ENCODE assay signal across 16 cellular contexts in the genomic region with DNA sequence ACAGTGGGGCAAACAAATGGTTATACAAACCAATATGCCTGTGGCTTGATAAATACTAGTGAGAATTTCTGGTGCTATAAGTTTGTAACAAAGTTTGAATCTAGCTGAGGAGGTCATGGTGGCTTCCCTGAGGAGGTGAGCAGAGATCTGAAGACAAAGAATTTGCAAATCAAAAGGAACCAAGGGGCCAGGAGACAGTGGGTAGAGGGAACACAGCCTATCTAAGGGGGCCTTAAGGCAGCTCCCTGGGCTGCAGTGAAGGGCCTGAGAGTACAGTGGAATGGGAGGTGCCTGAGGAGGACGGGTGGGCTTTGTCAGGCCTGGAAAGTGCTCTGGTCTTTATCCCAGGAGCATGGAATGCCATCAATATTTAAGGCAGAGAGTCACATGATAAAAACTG. TPM values are rescaled to one million over a fixed set of nuclear protein-coding genes. Genes with fewer than 3 reads are reported as not detected.
DNase-seq lines count a peak whose midpoint lies in the region; ATAC-seq and TF ChIP-seq lines count a peak whose summit lies in the region.
"Had no signal": no experiment of that assay in that cellular context is flagged by ENCODE, and none has a peak within 500 bp of the region (broad histone marks: within the 10 kb centered on the region; RNA-seq: fewer than 3 reads in every experiment).

No MANE protein-coding gene starts in this region.

- POLR2A ChIA-PET in WTC11 (lab: Charles Lee), result no interaction called here

- peaks cover 49% of the 10 kb centered on the region for H3K4me1 Mint-ChIP-seq in Calu3 (ENCODE audit: low read depth, unreplicated experiment)
- H3K4me1 Mint-ChIP-seq in WTC11, result peaks cover 58% of the 10 kb centered on the region
- peaks cover 19% of the 10 kb centered on the region for H3K4me1 Mint-ChIP-seq in progenitor cell of endocrine pancreas (ENCODE audit: low read depth)
- H3K4me1 Mint-ChIP-seq: B cell had no signal

- TF ChIP-seq CTCF in Calu3 (IDR thresholded peaks at IDR 0.05; ENCODE audit: unreplicated experiment) (no peak), WTC11 (IDR thresholded peaks at IDR 0.05) (no peak), progenitor cell of endocrine pancreas (IDR thresholded peaks at IDR 0.05; ENCODE audit: unreplicated experiment) (no peak)

- no peaks in the 10 kb centered on the region for H3K9me3 Mint-ChIP-seq in Calu3 (ENCODE audit: low read depth, unreplicated experiment)
- peaks cover 25% of the 10 kb centered on the region for H3K9me3 Mint-ChIP-seq in WTC11
- peaks cover 19% of the 10 kb centered on the region for H3K9me3 Mint-ChIP-seq in progenitor cell of endocrine pancreas (ENCODE audit: low read depth)

- no TSS peak for BruUV-seq in Calu3 (replicated peaks; lab: Mats Ljungman, UMichigan)

- H3K4me1 ChIP-seq in iPS-18a (ENCODE audit: control insufficient read depth, low read depth, low read length), result peaks cover 33% of the 10 kb centered on the region

- intact Hi-C loops in Calu3 (cut with micrococcal nuclease; ENCODE audit: unreplicated experiment), result loop anchor here (5.0 to 10.0 kb wide), 3 partner anchors 75 to 210 kb away; a partner anchor contains a TSS

- CTCF ChIA-PET in Calu3 (lab: Charles Lee), result interaction anchor here (0.7 kb wide), 1 partner anchor 35 kb away, joined by 4 read pairs; no protein-coding TSS in a partner anchor
- CTCF ChIA-PET in WTC11 (lab: Charles Lee), result interaction anchor here (0.6 to 2.3 kb wide), 2 partner anchors 12 to 1199 kb away, joined by 3 to 7 read pairs; no protein-coding TSS in a partner anchor

- H3K36me3 ChIP-seq in iPS-18a (ENCODE audit: control insufficient read depth, low read depth, low read length), result no peaks in the 10 kb centered on the region

- H3K27ac Mint-ChIP-seq in Calu3 (ENCODE audit: unreplicated experiment) (peak overlapping the region; percentile 89), WTC11 (peak overlapping the region; percentile 100), progenitor cell of endocrine pancreas (peak overlapping the region; percentile 26)
- H3K27ac Mint-ChIP-seq: B cell; CD4-positive, alpha-beta T cell had no signal

- no peak overlapping the region for H3K4me3 Mint-ChIP-seq in Calu3 (ENCODE audit: low read depth, unreplicated experiment)
- H3K4me3 Mint-ChIP-seq in WTC11, result no peak overlapping the region
- H3K4me3 Mint-ChIP-seq in progenitor cell of endocrine pancreas (ENCODE audit: low read depth), result no peak overlapping the region
- H3K4me3 Mint-ChIP-seq: B cell; CD4-positive, alpha-beta T cell had no signal

- DNase-seq in Calu3, result no peak
- DNase-seq in WTC11 (ENCODE audit: low spot score), result no peak
- DNase-seq in progenitor cell of endocrine pancreas (ENCODE audit: low spot score, unreplicated experiment), result no peak
- no peak for DNase-seq in NCI-H1930 (lab: John Stamatoyannopoulos, UW)
- DNase-seq in activated gamma-delta T cell (lab: John Stamatoyannopoulos, UW), result no peak
- no peak for DNase-seq in NCI-H1694 treated with DMSO at 0.1 percent for 48 hours (lab: John Stamatoyannopoulos, UW)
- DNase-seq: CD4-positive, alpha-beta T cell; DMS79 treated with DMSO at 0.1 percent for 48 hours; EL; GF-D8; GOT3 had no signal

- H3K36me3 Mint-ChIP-seq in Calu3 (ENCODE audit: insufficient read depth, unreplicated experiment), result peaks cover 9% of the 10 kb centered on the region
- H3K36me3 Mint-ChIP-seq in WTC11, result peaks cover 27% of the 10 kb centered on the region
- peaks cover 10% of the 10 kb centered on the region for H3K36me3 Mint-ChIP-seq in progenitor cell of endocrine pancreas (ENCODE audit: insufficient read depth)

- H3K27ac ChIP-seq in iPS-18a (ENCODE audit: low read length), result peak overlapping the region; percentile 62
- H3K27ac ChIP-seq: HL-60 had no signal

- no peaks in the 10 kb centered on the region for H3K27me3 ChIP-seq in iPS-18a (ENCODE audit: control insufficient read depth, insufficient read depth, low read length)

- H3K27me3 Mint-ChIP-seq in Calu3 (ENCODE audit: unreplicated experiment) (no peaks in the 10 kb centered on the region), WTC11 (ENCODE audit: low read depth) (no peaks in the 10 kb centered on the region), progenitor cell of endocrine pancreas (no peaks in the 10 kb centered on the region)
- H3K27me3 Mint-ChIP-seq: B cell; CD4-positive, alpha-beta T cell had no signal

- ATAC-seq in WTC11, result peak; percentile 65
- no peak for ATAC-seq in GM21576 (IDR thresholded peaks at IDR 0.05; ENCODE audit: unreplicated experiment)
- ATAC-seq: HCT116 had no signal

- no peak overlapping the region for H3K4me3 ChIP-seq in iPS-18a (ENCODE audit: low read length)

- H3K9ac ChIP-seq in iPS-18a (ENCODE audit: low read length), result no peak overlapping the region

- no peaks in the 10 kb centered on the region for H3K9me3 ChIP-seq in iPS-18a (ENCODE audit: control insufficient read depth, low read depth, low read length)

TF ChIP-seq in WTC11, 78 proteins besides CTCF, POLR2A, EP300 and RAD21:
- TF ChIP-seq JUN (CRISPR knock-in tag; IDR thresholded peaks at IDR 0.05) (no peak), GTF2I (CRISPR knock-in tag; conservative IDR thresholded peaks at IDR 0.05) (no peak), ZNF423 (CRISPR knock-in tag; IDR thresholded peaks at IDR 0.05) (0 out of 2 replicates have a peak, but pooled peaks have one; percentile 11)
- TF ChIP-seq, protein P1, sequence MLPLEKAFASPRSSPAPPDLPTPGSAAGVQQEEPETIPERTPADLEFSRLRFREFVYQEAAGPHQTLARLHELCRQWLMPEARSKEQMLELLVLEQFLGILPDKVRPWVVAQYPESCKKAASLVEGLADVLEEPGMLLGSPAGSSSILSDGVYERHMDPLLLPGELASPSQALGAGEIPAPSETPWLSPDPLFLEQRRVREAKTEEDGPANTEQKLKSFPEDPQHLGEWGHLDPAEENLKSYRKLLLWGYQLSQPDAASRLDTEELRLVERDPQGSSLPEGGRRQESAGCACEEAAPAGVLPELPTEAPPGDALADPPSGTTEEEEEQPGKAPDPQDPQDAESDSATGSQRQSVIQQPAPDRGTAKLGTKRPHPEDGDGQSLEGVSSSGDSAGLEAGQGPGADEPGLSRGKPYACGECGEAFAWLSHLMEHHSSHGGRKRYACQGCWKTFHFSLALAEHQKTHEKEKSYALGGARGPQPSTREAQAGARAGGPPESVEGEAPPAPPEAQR (CRISPR knock-in tag; IDR thresholded peaks at IDR 0.05), result no peak

RNA-seq across cellular contexts. Expression of a gene that starts 21.8 kb away (rescaled TPM):
- total RNA-seq in Calu3 (2022) (0.69 and 0.97 TPM in 2 replicates), WTC11 (2021) (0.11 to 0.15 TPM in 2 of 3 replicates, not detected in the other), progenitor cell of endocrine pancreas (not detected in 2 replicates)
- total RNA-seq: B cell; CD4-positive, alpha-beta T cell had no signal

RNA-seq across cellular contexts. Expression of a gene that starts 25.6 kb away (rescaled TPM):
- total RNA-seq in Calu3 (2022) (0.76 and 0.99 TPM in 2 replicates), WTC11 (2021) (0.17 to 0.32 TPM in 2 of 3 replicates, not detected in the other), progenitor cell of endocrine pancreas (0.26 and 0.40 TPM in 2 replicates)
- total RNA-seq: B cell; CD4-positive, alpha-beta T cell had no signal

Comparison
In these comparisons a context has a peak if more than half of its experiments do, and no peak if none do; other contexts are left out.
1. H3K27ac Mint-ChIP-seq: peak in every context shown above with its lines; median percentile 100 in WTC11; 89 in Calu3; 26 in progenitor cell of endocrine pancreas.